32 cellular contexts compared by ENCODE assay signal in the genomic region with DNA sequence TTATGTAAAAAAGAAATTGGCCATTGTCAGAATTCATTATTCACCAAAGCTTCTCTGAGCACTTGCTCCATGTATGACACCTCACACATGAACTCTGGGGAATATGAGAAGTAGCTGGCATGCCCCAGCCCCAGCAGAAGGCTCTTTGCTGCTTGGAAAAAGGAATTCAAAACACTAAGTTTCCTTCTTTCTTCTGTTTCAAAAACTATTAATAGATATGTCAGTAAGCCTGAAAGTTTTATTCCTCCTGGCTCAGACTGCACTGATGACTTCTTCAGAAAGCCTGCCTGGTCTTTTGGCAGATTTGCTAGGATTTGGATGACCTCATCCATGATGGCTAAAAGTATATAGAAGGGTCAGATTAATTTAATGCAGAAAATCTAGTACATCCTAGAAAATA.
DNase-seq lines count a peak whose midpoint lies in the region; ATAC-seq, FAIRE-seq and TF ChIP-seq lines count a peak whose summit lies in the region.
"Had no signal": no experiment of that assay in that cellular context is flagged by ENCODE, and none has a peak within 500 bp of the region (broad histone marks: within the 10 kb centered on the region; RNA-seq: fewer than 3 reads in every experiment).

No MANE protein-coding gene starts in this region.

- no peak for ATAC-seq in HG03108 (IDR thresholded peaks at IDR 0.05; ENCODE audit: unreplicated experiment)
- ATAC-seq: activated CD4-positive, CD25-positive, alpha-beta regulatory T cell treated with anti-CD3 and anti-CD28 coated beads, Interleukin-2, amount 50 U/mL, for 24 hours; activated naive CD8-positive, alpha-beta T cell treated with anti-CD3 and anti-CD28 coated beads, Interleukin-2, amount 50 U/mL, for 24 hours; left lung; stimulated activated effector memory CD8-positive, alpha-beta T cell treated with anti-CD3 and anti-CD28 coated beads, Interleukin-12 subunit alpha, Interleukin-12 subunit beta, amount 100 ng/mL, for 72 hours had no signal

- H3K9me3 Mint-ChIP-seq in neural progenitor cell, result peaks cover 2% of the 10 kb centered on the region

- TF ChIP-seq CTCF in fibroblast of the aortic adventitia (IDR thresholded peaks at IDR 0.05; ENCODE audit: insufficient read depth, low read length) (no peak), retinal pigment epithelial cell (conservative IDR thresholded peaks at IDR 0.05; ENCODE audit: low read depth, low read length) (no peak), D721Med (IDR thresholded peaks at IDR 0.05; ENCODE audit: insufficient read depth, missing control alignments) (no peak), neural progenitor cell (IDR thresholded peaks at IDR 0.05) (no peak)

- H3K4me3 Mint-ChIP-seq in neural progenitor cell, result no peak overlapping the region
- H3K4me3 Mint-ChIP-seq: activated naive CD8-positive, alpha-beta T cell treated with anti-CD3 and anti-CD28 coated beads, Interleukin-2, amount 50 U/mL, for 24 hours; brain; stimulated activated effector memory CD8-positive, alpha-beta T cell treated with anti-CD3 and anti-CD28 coated beads, Interleukin-12 subunit alpha, Interleukin-12 subunit beta, amount 100 ng/mL, for 72 hours had no signal

- H3K4me3 ChIP-seq in adipocyte (ENCODE audit: low read length), result no peak overlapping the region
- no peak overlapping the region for H3K4me3 ChIP-seq in fibroblast of the aortic adventitia (ENCODE audit: low read depth, low read length)
- no peak overlapping the region for H3K4me3 ChIP-seq in retinal pigment epithelial cell (ENCODE audit: low read length)
- H3K4me3 ChIP-seq in neural progenitor cell, result no peak overlapping the region
- H3K4me3 ChIP-seq: dorsolateral prefrontal cortex, esophagus muscularis mucosa, left lung, PC-9, psoas muscle, upper lobe of left lung had no signal

- H3K27me3 Mint-ChIP-seq in neural progenitor cell (ENCODE audit: insufficient read depth, low read depth), result no peaks in the 10 kb centered on the region
- H3K27me3 Mint-ChIP-seq: activated naive CD8-positive, alpha-beta T cell treated with anti-CD3 and anti-CD28 coated beads, Interleukin-2, amount 50 U/mL, for 24 hours; brain had no signal

- FAIRE-seq in D721Med (lab: Jason Lieb, UNC), result no peak

- peaks cover 12% of the 10 kb centered on the region for H3K4me1 Mint-ChIP-seq in neural progenitor cell
- H3K4me1 Mint-ChIP-seq: activated naive CD8-positive, alpha-beta T cell treated with anti-CD3 and anti-CD28 coated beads, Interleukin-2, amount 50 U/mL, for 24 hours; stimulated activated effector memory CD8-positive, alpha-beta T cell treated with anti-CD3 and anti-CD28 coated beads, Interleukin-12 subunit alpha, Interleukin-12 subunit beta, amount 100 ng/mL, for 72 hours had no signal

- no peaks in the 10 kb centered on the region for H3K79me2 ChIP-seq in neural progenitor cell (ENCODE audit: low read depth)

- no peaks in the 10 kb centered on the region for H4K20me1 ChIP-seq in neural progenitor cell (ENCODE audit: low read depth)

- H3K9me3 ChIP-seq in adipocyte (ENCODE audit: control insufficient read depth, low read length) (no peaks in the 10 kb centered on the region), neural progenitor cell (ENCODE audit: low read depth) (no peaks in the 10 kb centered on the region)
- H3K9me3 ChIP-seq: esophagus muscularis mucosa, left lung, psoas muscle, upper lobe of left lung had no signal

- H3K27ac ChIP-seq in neural progenitor cell, result no peak overlapping the region
- H3K27ac ChIP-seq: dorsolateral prefrontal cortex, esophagus muscularis mucosa, KMS-11, left lung, PC-9, psoas muscle, upper lobe of left lung had no signal

- no peaks in the 10 kb centered on the region for H3K36me3 Mint-ChIP-seq in neural progenitor cell
- H3K36me3 Mint-ChIP-seq: stimulated activated effector memory CD8-positive, alpha-beta T cell treated with anti-CD3 and anti-CD28 coated beads, Interleukin-12 subunit alpha, Interleukin-12 subunit beta, amount 100 ng/mL, for 72 hours had no signal

- H3F3A ChIP-seq in neural progenitor cell (ENCODE audit: low read depth), result peaks cover 12% of the 10 kb centered on the region

- H3K36me3 ChIP-seq in adipocyte (ENCODE audit: control insufficient read depth, insufficient read depth, low read length, severe bottlenecking), result no peaks in the 10 kb centered on the region
- H3K36me3 ChIP-seq in neural progenitor cell, result no peaks in the 10 kb centered on the region
- H3K36me3 ChIP-seq: esophagus muscularis mucosa, left lung, upper lobe of left lung had no signal

- H3K4me2 ChIP-seq in neural progenitor cell, result no peak overlapping the region
- H3K4me2 ChIP-seq: KMS-11, PC-9 had no signal

- no peak overlapping the region for H2AFZ ChIP-seq in neural progenitor cell (replicated peaks)
- H2AFZ ChIP-seq: PC-9 had no signal

- no peak overlapping the region for H3K27ac Mint-ChIP-seq in neural progenitor cell
- H3K27ac Mint-ChIP-seq: activated naive CD8-positive, alpha-beta T cell treated with anti-CD3 and anti-CD28 coated beads, Interleukin-2, amount 50 U/mL, for 24 hours; brain; stimulated activated effector memory CD8-positive, alpha-beta T cell treated with anti-CD3 and anti-CD28 coated beads, Interleukin-12 subunit alpha, Interleukin-12 subunit beta, amount 100 ng/mL, for 72 hours had no signal

- H3K27me3 ChIP-seq in adipocyte (replicated peaks; ENCODE audit: control insufficient read depth, insufficient read depth, low read length) (no peaks in the 10 kb centered on the region), neural progenitor cell (no peaks in the 10 kb centered on the region)
- H3K27me3 ChIP-seq: dorsolateral prefrontal cortex, esophagus muscularis mucosa, left lung, upper lobe of left lung had no signal

- no peak overlapping the region for H3K9ac ChIP-seq in adipocyte (ENCODE audit: low read length)
- no peak overlapping the region for H3K9ac ChIP-seq in neural progenitor cell
- H3K9ac ChIP-seq: KMS-11 had no signal

- H3K4me1 ChIP-seq in adipocyte (ENCODE audit: control insufficient read depth, insufficient read depth, low read length) (peaks cover 22% of the 10 kb centered on the region), neural progenitor cell (peaks cover 18% of the 10 kb centered on the region)
- H3K4me1 ChIP-seq: esophagus muscularis mucosa, left lung, psoas muscle, upper lobe of left lung had no signal

- DNase-seq in HCEC 1CT (peak; percentile 32), adipocyte (ENCODE audit: low read depth) (peak; percentile 18), fibroblast of the aortic adventitia (ENCODE audit: low read depth) (peak; percentile 42), retinal pigment epithelial cell (ENCODE audit: low read depth) (peak; percentile 42), D721Med (ENCODE audit: insufficient read length, low spot score) (no peak), SHP77 treated with DMSO at 0.1 percent for 48 hours (lab: John Stamatoyannopoulos, UW) (no peak), neural progenitor cell (ENCODE audit: low spot score) (no peak)
- DNase-seq: activated CD4-positive, alpha-beta T cell treated with anti-CD3 and anti-CD28 coated beads, Interleukin-2, amount 50 U/mL, for 4 hours; activated naive CD4-positive, alpha-beta T cell; activated naive CD8-positive, alpha-beta T cell treated with anti-CD3 and anti-CD28 coated beads, Interleukin-2, amount 50 U/mL, for 24 hours; C1 segment of cervical spinal cord; cerebellar nuclear complex; DMS53; dorsolateral prefrontal cortex; glutamatergic neuron; islet precursor cell; left lung; mesendoderm; NCI-H1417; NCI-H2029 treated with DMSO at 0.1 percent for 48 hours; NCI-H345; NCI-H69; PC-9; psoas muscle; T-helper 2 cell; upper lobe of left lung had no signal

Comparison
In these comparisons a context has a peak if more than half of its experiments do, and no peak if none do; other contexts are left out.
1. DNase-seq: peak in HCEC 1CT (single experiment), adipocyte (single experiment), fibroblast of the aortic adventitia (single experiment) and retinal pigment epithelial cell (single experiment); none in D721Med (single experiment), SHP77 treated with DMSO at 0.1 percent for 48 hours (single experiment) and neural progenitor cell (single experiment).